Comparison of ENCODE assay signal across 18 cellular contexts in genomic region chr2:177909962-177910361, GRCh38.
DNase-seq lines count a peak whose midpoint lies in the region; ATAC-seq, FAIRE-seq and TF ChIP-seq lines count a peak whose summit lies in the region.
"Had no signal": no experiment of that assay in that cellular context is flagged by ENCODE, and none has a peak within 500 bp of the region (broad histone marks: within the 10 kb centered on the region; RNA-seq: fewer than 3 reads in every experiment).

No MANE protein-coding gene starts in this region.

- POLR2A ChIA-PET in A549 (lab: Yijun Ruan, JAX) (no interaction called here), IMR-90 (lab: Charles Lee; ENCODE audit: unreplicated experiment) (no interaction called here)

- H4K20me1 ChIP-seq in IMR-90 (ENCODE audit: insufficient read depth, low read length): no peaks in the 10 kb centered on the region

- no TSS peak for BruUV-seq in IMR-90 (replicated peaks; lab: Mats Ljungman, UMichigan)

- H2BK15ac ChIP-seq in IMR-90 (ENCODE audit: low read depth, low read length): no peak overlapping the region

- H2AK5ac ChIP-seq in IMR-90 (ENCODE audit: low read depth, low read length): no peak overlapping the region

- no peak for TF ChIP-seq CTCF in A549 (IDR thresholded peaks at IDR 0.05)
- TF ChIP-seq CTCF in IMR-90 (conservative IDR thresholded peaks at IDR 0.05; ENCODE audit: low read depth, low read length): no peak
- no peak for TF ChIP-seq CTCF in foreskin keratinocyte (conservative IDR thresholded peaks at IDR 0.05)
- TF ChIP-seq CTCF in adrenal gland (IDR thresholded peaks at IDR 0.05): no peak

- no peak overlapping the region for H4K5ac ChIP-seq in IMR-90 (ENCODE audit: low read depth, low read length)

- no peak overlapping the region for H3K18ac ChIP-seq in IMR-90 (ENCODE audit: low read depth, low read length)

- H3K4me2 ChIP-seq in A549 (peak overlapping the region; percentile 6; the same call in 1 of the 3 replicates), IMR-90 (ENCODE audit: low read depth, low read length) (no peak overlapping the region)

- no peak for TF ChIP-seq EP300 in A549 (IDR thresholded peaks at IDR 0.05)

- FAIRE-seq in A549 (lab: Jason Lieb, UNC): no peak
- FAIRE-seq: A204.1 had no signal

- no peak overlapping the region for H3K27ac ChIP-seq in A549
- no peak overlapping the region for H3K27ac ChIP-seq in IMR-90 (ENCODE audit: insufficient read depth, low read length)
- no peak overlapping the region for H3K27ac ChIP-seq in foreskin keratinocyte
- no peak overlapping the region for H3K27ac ChIP-seq in adrenal gland
- H3K27ac ChIP-seq: C4-2B, GM23248, Peyer's patch, SJCRH30 had no signal

- H3K79me1 ChIP-seq in IMR-90 (ENCODE audit: low read depth in 1 of 2, low read length in 2 of 2): no peaks in the 10 kb centered on the region

- no peak overlapping the region for H2BK20ac ChIP-seq in IMR-90 (ENCODE audit: low read depth, low read length)

- no peak overlapping the region for H2BK5ac ChIP-seq in IMR-90 (ENCODE audit: low read depth, low read length, poor library complexity, severe bottlenecking)

- H4K8ac ChIP-seq in IMR-90 (ENCODE audit: low read depth in 2 of 2, low read length in 2 of 2): no peak overlapping the region

- H2AK9ac ChIP-seq in IMR-90 (replicated peaks; ENCODE audit: low read depth, low read length, poor library complexity): no peak overlapping the region

- no peak overlapping the region for H2AFZ ChIP-seq in IMR-90 (replicated peaks; ENCODE audit: low read length, poor library complexity)
- H2AFZ ChIP-seq: GM23248 had no signal

- no peak overlapping the region for H2BK120ac ChIP-seq in IMR-90 (ENCODE audit: low read depth, low read length)

- H3K9ac ChIP-seq in IMR-90 (ENCODE audit: low read depth, low read length): no peak overlapping the region
- H3K9ac ChIP-seq: GM23248 had no signal

- H3K27me3 ChIP-seq in IMR-90 (ENCODE audit: control insufficient read depth, insufficient read depth, low read length) (no peaks in the 10 kb centered on the region), foreskin keratinocyte (no peaks in the 10 kb centered on the region), adrenal gland (no peaks in the 10 kb centered on the region)
- H3K27me3 ChIP-seq: Peyer's patch, SJCRH30 had no signal

- H3K56ac ChIP-seq in IMR-90 (ENCODE audit: extremely low read depth, insufficient read depth, low read length): no peak overlapping the region

- in situ Hi-C loops in IMR-90 (cut with MboI; ENCODE audit: low sequenced_read_pairs) (no loop called here), SK-MEL-5 (cut with HindIII; ENCODE audit: low pct_unique_long_range_greater_than_20kb, low sequenced_read_pairs) (no loop called here)

- H3K4me1 ChIP-seq in A549 (no peaks in the 10 kb centered on the region), IMR-90 (ENCODE audit: control insufficient read depth, insufficient read depth, low read length) (no peaks in the 10 kb centered on the region), foreskin keratinocyte (peaks cover 8% of the 10 kb centered on the region), adrenal gland (replicated peaks in 1 of 2) (no peaks in the 10 kb centered on the region)
- H3K4me1 ChIP-seq: Caco-2, Peyer's patch, SJCRH30 had no signal

- no peak overlapping the region for H4K91ac ChIP-seq in IMR-90 (ENCODE audit: insufficient read depth, low read depth, low read length)

- no peak overlapping the region for H3K23ac ChIP-seq in IMR-90 (ENCODE audit: low read depth, low read length)

- H3K9me3 ChIP-seq in A549 (no peaks in the 10 kb centered on the region), IMR-90 (ENCODE audit: control insufficient read depth, insufficient read depth, low read length) (no peaks in the 10 kb centered on the region), adrenal gland (replicated peaks in 1 of 3) (no peaks in the 10 kb centered on the region)
- H3K9me3 ChIP-seq: Caco-2, Peyer's patch, SJCRH30 had no signal

- DNase-seq in A549 (ENCODE audit: low read depth in 1 of 2, low spot score in 1 of 2): no peak
- peak; percentile 32 for DNase-seq in IMR-90
- DNase-seq in SK-MEL-5 (ENCODE audit: low read depth, low spot score): peak; percentile 49
- DNase-seq in foreskin keratinocyte: peak; percentile 58 to 85
- no peak for DNase-seq in left ventricle myocardium superior
- no peak for DNase-seq in adrenal gland
- DNase-seq in KG1 (lab: John Stamatoyannopoulos, UW): no peak
- DNase-seq: Caco-2, GM23248, NCI-H1694, NCI-H446 treated with DMSO at 0.1 percent for 48 hours, NCI-H82, Peyer's patch, SJCRH30 had no signal

- H3K9me1 ChIP-seq in IMR-90 (ENCODE audit: insufficient read depth, low read length): no peaks in the 10 kb centered on the region

- 41% methylated on average over 2 of the region's 2 CpGs for WGBS in A549 (ENCODE audit: missing lambda C conversion rate)
- WGBS in IMR-90 (ENCODE audit: extremely low coverage in 2 of 2, insufficient read length in 1 of 2), 2 experiments: 0% methylated on average over 1 of the region's 2 CpGs; no CpG with 5 or more reads in 1 of the 2 experiments
- WGBS in adrenal gland, 4 donors: 80 to 94% (median 90%) methylated on average over 2 of the region's 2 CpGs

- no peak overlapping the region for H3K4ac ChIP-seq in IMR-90 (ENCODE audit: low read depth, low read length)

- H3K36me3 ChIP-seq in IMR-90 (ENCODE audit: control insufficient read depth, insufficient read depth, low read length) (no peaks in the 10 kb centered on the region), adrenal gland (replicated peaks in 1 of 2) (no peaks in the 10 kb centered on the region)
- H3K36me3 ChIP-seq: Peyer's patch, SJCRH30 had no signal

- no peak overlapping the region for H3K14ac ChIP-seq in IMR-90 (replicated peaks; ENCODE audit: low read depth, low read length)

- H3K4me3 ChIP-seq in A549: no peak overlapping the region
- no peak overlapping the region for H3K4me3 ChIP-seq in IMR-90 (ENCODE audit: insufficient read depth, low read depth, low read length)
- H3K4me3 ChIP-seq in adrenal gland: no peak overlapping the region
- H3K4me3 ChIP-seq: GM23248, Peyer's patch, SJCRH30 had no signal

- TF ChIP-seq RAD21 in A549 (conservative IDR thresholded peaks at IDR 0.05 in 1 of 2, IDR thresholded peaks at IDR 0.05 in 1 of 2): no peak
- no peak for TF ChIP-seq RAD21 in IMR-90 (IDR thresholded peaks at IDR 0.05; ENCODE audit: low read length)

- no peak for ATAC-seq in A549
- no peak for ATAC-seq in IMR-90 (ENCODE audit: low read depth)
- peak; percentile 90 for ATAC-seq in foreskin keratinocyte
- ATAC-seq in left ventricle myocardium superior: no peak
- no peak for ATAC-seq in GM19324 (IDR thresholded peaks at IDR 0.05; ENCODE audit: low FRiP score, unreplicated experiment)
- ATAC-seq: HCT116 had no signal

- dilution Hi-C loops in IMR-90 (cut with HindIII; ENCODE audit: low sequenced_read_pairs, unreplicated experiment): no loop called here

- TF ChIP-seq POLR2A in A549 (IDR thresholded peaks at IDR 0.05; ENCODE audit: low read length) (no peak), IMR-90 (IDR thresholded peaks at IDR 0.05; ENCODE audit: low read depth, low read length) (no peak), adrenal gland (IDR thresholded peaks at IDR 0.05) (no peak)

- intact Hi-C loops in IMR-90 (cut with micrococcal nuclease) (no loop called here), left ventricle myocardium superior (cut with micrococcal nuclease) (no loop called here), adrenal gland (cut with DNase I) (no loop called here)

- CTCF ChIA-PET in A549 (lab: Yijun Ruan, JAX): interaction anchor here (1.0 kb wide), 1 partner anchor 9 kb away, joined by 3 read pairs; no protein-coding TSS in a partner anchor
- CTCF ChIA-PET in IMR-90 (lab: Yijun Ruan, JAX): no interaction called here

TF ChIP-seq in A549, 52 proteins besides CTCF, POLR2A, EP300 and RAD21:
- TF ChIP-seq CEBPB (IDR thresholded peaks at IDR 0.05) (peak in 1 of 2 experiments; percentile 35; a peak in 2 of 4 replicates), POLR2AphosphoS2 (conservative IDR thresholded peaks at IDR 0.05; ENCODE audit: low read length) (no peak), RARB (CRISPR knock-in tag; IDR thresholded peaks at IDR 0.05) (no peak), FOSL2 (IDR thresholded peaks at IDR 0.05) (no peak), FOSL2 (CRISPR knock-in tag; IDR thresholded peaks at IDR 0.05) (peak; percentile 25; the same call in 1 of the 2 replicates)

TF ChIP-seq in IMR-90, 13 proteins besides CTCF, POLR2A, EP300 and RAD21:
- TF ChIP-seq CEBPB (IDR thresholded peaks at IDR 0.05; ENCODE audit: low read depth, low read length) (peak; percentile 69), BHLHE40 (IDR thresholded peaks at IDR 0.05; ENCODE audit: low read depth, low read length) (no peak)
TF ChIP-seq in IMR-90: peak in this region for 1.

Comparison
In these comparisons a context has a peak if more than half of its experiments do, and no peak if none do; other contexts are left out.
1. DNase-seq: peak in IMR-90 (single experiment), SK-MEL-5 (single experiment) and foreskin keratinocyte (2 of 2); none in A549 (0 of 2), left ventricle myocardium superior (single experiment), adrenal gland (0 of 7) and KG1 (single experiment).